Comparison of ENCODE assay signal across 8 cellular contexts in genomic region chr14:77375973-77376372, GRCh38. TPM values are rescaled to one million over a fixed set of nuclear protein-coding genes. Genes with fewer than 3 reads are reported as not detected.
DNase-seq lines count a peak whose midpoint lies in the region; ATAC-seq, FAIRE-seq and TF ChIP-seq lines count a peak whose summit lies in the region.

No MANE protein-coding gene starts in this region.

- no peaks in the 10 kb centered on the region for H3K27me3 ChIP-seq in GM12878 (replicated peaks in 1 of 2; ENCODE audit: control insufficient read depth in 2 of 2, insufficient read depth in 2 of 2, low read length in 1 of 2)

- H3K79me2 ChIP-seq in GM12878 (ENCODE audit: control insufficient read depth, insufficient read depth, low read length) = peaks cover 55% of the 10 kb centered on the region

- TF ChIP-seq RAD21 in GM12878 (IDR thresholded peaks at IDR 0.05; ENCODE audit: insufficient read depth, low read depth, low read length) = no peak

- in situ Hi-C loops in GM12878 (cut with MboI) = no loop called here

- TF ChIP-seq EP300 in GM12878 (IDR thresholded peaks at IDR 0.05; ENCODE audit: borderline replicate concordance in 1 of 2, control insufficient read depth in 1 of 2, low read depth in 2 of 2, low read length in 2 of 2) = no peak

- H3K27ac Mint-ChIP-seq in stimulated activated naive CD8-positive, alpha-beta T cell treated with anti-CD3 and anti-CD28 coated beads, Interleukin-15, Interleukin-2, amounts not matched to agents 100 ng/mL and 50 ng/mL, for 24 hours = peak overlapping the region; percentile 91

- BruUV-seq in GM12878 (replicated peaks; lab: Mats Ljungman, UMichigan) = no TSS peak

- no peak for TF ChIP-seq CTCF in GM12878 (IDR thresholded peaks at IDR 0.05 in 2 of 3, conservative IDR thresholded peaks at IDR 0.05 in 1 of 3; ENCODE audit: control insufficient read depth in 2 of 3, extremely low read depth in 1 of 3, insufficient read depth in 1 of 3, low read depth in 3 of 3, low read length in 3 of 3)

- DNase-seq in stimulated activated naive CD8-positive, alpha-beta T cell treated with anti-CD3 and anti-CD28 coated beads, Interleukin-15, Interleukin-2, amounts not matched to agents 100 U/mL and 50 U/mL, for 24 hours = no peak
- DNase-seq in GM12878 (ENCODE audit: low read depth, low spot score) = no peak
- DNase-seq in NCI-H1436 treated with DMSO at 0.1 percent for 48 hours (lab: John Stamatoyannopoulos, UW) = no peak
- no peak for DNase-seq in activated effector memory CD4-positive, alpha-beta T cell treated with anti-CD3 and anti-CD28 coated beads, Interleukin-2, amount 50 U/mL, for 16 hours

- peaks cover 21% of the 10 kb centered on the region for H3K36me3 Mint-ChIP-seq in stimulated activated naive CD8-positive, alpha-beta T cell treated with anti-CD3 and anti-CD28 coated beads, Interleukin-15, Interleukin-2, amounts not matched to agents 100 ng/mL and 50 ng/mL, for 24 hours (ENCODE audit: low read depth)

- no peaks in the 10 kb centered on the region for H3K9me3 Mint-ChIP-seq in stimulated activated naive CD8-positive, alpha-beta T cell treated with anti-CD3 and anti-CD28 coated beads, Interleukin-15, Interleukin-2, amounts not matched to agents 100 ng/mL and 50 ng/mL, for 24 hours

- H3K27ac ChIP-seq in GM12878 (ENCODE audit: control insufficient read depth, insufficient read depth) (peak overlapping the region; percentile 89), mesodermal cell (ENCODE audit: low read depth, low read length, severe bottlenecking) (no peak overlapping the region)

- POLR2A ChIA-PET in GM12878 (lab: Charles Lee) = interaction anchor here (1.0 kb wide), 1 partner anchor 11 kb away, joined by 3 read pairs; no protein-coding TSS in a partner anchor

- peak overlapping the region; percentile 83 for H3K4me3 ChIP-seq in GM12878
- peak overlapping the region; percentile 80 for H3K4me3 ChIP-seq in mesodermal cell (ENCODE audit: extremely low read depth, insufficient read depth, low read length, poor library complexity, severe bottlenecking)

- H3K9me3 ChIP-seq in GM12878 (replicated peaks; ENCODE audit: control insufficient read depth, insufficient read depth, low read length) (no peaks in the 10 kb centered on the region), mesodermal cell (ENCODE audit: control insufficient read depth, low read length) (no peaks in the 10 kb centered on the region)

- RAD21 ChIA-PET in GM12878 (lab: Charles Lee; ENCODE audit: unreplicated experiment) = interaction anchor here (1.0 to 1.8 kb wide), 5 partner anchors 11 to 83 kb away, joined by 3 to 12 read pairs (median 4); no protein-coding TSS in a partner anchor

- H3K4me2 ChIP-seq in GM12878 (ENCODE audit: control insufficient read depth, insufficient read depth) = peak overlapping the region; percentile 73

- intact Hi-C loops in GM12878 (cut with micrococcal nuclease; ENCODE audit: unreplicated experiment) = loop anchor here (2.0 kb wide), 1 partner anchor 83 kb away; the partner anchor contains the start of gene AHSA1

- FAIRE-seq in GM12878 (lab: Jason Lieb, UNC) = peak; percentile 13

- no peak for TF ChIP-seq POLR2A in GM12878 (IDR thresholded peaks at IDR 0.05; ENCODE audit: low read depth, low read length)

- ATAC-seq in stimulated activated naive CD8-positive, alpha-beta T cell treated with anti-CD3 and anti-CD28 coated beads, Interleukin-15, Interleukin-2, amounts not matched to agents 100 U/mL and 50 U/mL, for 24 hours = no peak
- ATAC-seq in GM12878 = no peak
- ATAC-seq in HG03196 (IDR thresholded peaks at IDR 0.05; ENCODE audit: unreplicated experiment) = no peak
- no peak for ATAC-seq in GM21381 (IDR thresholded peaks at IDR 0.05; ENCODE audit: unreplicated experiment)

- peak overlapping the region; percentile 93 for H3K4me3 Mint-ChIP-seq in stimulated activated naive CD8-positive, alpha-beta T cell treated with anti-CD3 and anti-CD28 coated beads, Interleukin-15, Interleukin-2, amounts not matched to agents 100 ng/mL and 50 ng/mL, for 24 hours

- H2AFZ ChIP-seq in GM12878 (ENCODE audit: control insufficient read depth, low read depth, low read length) = peak overlapping the region; percentile 99

- CTCF ChIA-PET in GM12878 (lab: Yijun Ruan, JAX) = interaction anchor here (0.6 to 2.1 kb wide), 4 partner anchors 18 to 60 kb away, joined by 3 to 9 read pairs (median 5); partner anchors contain the start of genes GSTZ1 and POMT2

- WGBS in GM12878 (ENCODE audit: insufficient coverage, insufficient replicate concordance, low lambda C conversion rate, missing lambda C conversion rate) = under 1% methylated on average over 7 of the region's 7 CpGs
- WGBS in mesodermal cell (ENCODE audit: insufficient coverage in 2 of 2), 2 experiments = 82% methylated on average over 6 of the region's 7 CpGs; no CpG with 5 or more reads in 1 of the 2 experiments

- no peaks in the 10 kb centered on the region for H4K20me1 ChIP-seq in GM12878 (ENCODE audit: control insufficient read depth, insufficient read depth)

- peaks cover 47% of the 10 kb centered on the region for H3K4me1 Mint-ChIP-seq in stimulated activated naive CD8-positive, alpha-beta T cell treated with anti-CD3 and anti-CD28 coated beads, Interleukin-15, Interleukin-2, amounts not matched to agents 100 ng/mL and 50 ng/mL, for 24 hours (ENCODE audit: low read depth)

- peaks cover 15% of the 10 kb centered on the region for H3K4me1 ChIP-seq in GM12878 (ENCODE audit: control insufficient read depth, insufficient read depth, low read length)
- peaks cover 8% of the 10 kb centered on the region for H3K4me1 ChIP-seq in mesodermal cell (ENCODE audit: control insufficient read depth, insufficient read depth, low read length, poor library complexity, severe bottlenecking)

- SMC1A ChIA-PET in GM12878 (lab: Charles Lee; ENCODE audit: uncharacterized antibody, unreplicated experiment) = interaction anchor here (0.7 to 1.4 kb wide), 4 partner anchors 17 to 181 kb away, joined by 3 to 6 read pairs (median 4); partner anchors contain the start of gene GSTZ1

- no peaks in the 10 kb centered on the region for H3K27me3 Mint-ChIP-seq in stimulated activated naive CD8-positive, alpha-beta T cell treated with anti-CD3 and anti-CD28 coated beads, Interleukin-15, Interleukin-2, amounts not matched to agents 100 ng/mL and 50 ng/mL, for 24 hours

- H3K9ac ChIP-seq in GM12878 (ENCODE audit: control insufficient read depth, insufficient read depth, low read length) = peak overlapping the region; percentile 95

- H3K36me3 ChIP-seq in GM12878 (ENCODE audit: control insufficient read depth in 2 of 2, insufficient read depth in 2 of 2, low read length in 1 of 2) (no peaks in the 10 kb centered on the region), mesodermal cell (ENCODE audit: control insufficient read depth, insufficient read depth, low read length) (no peaks in the 10 kb centered on the region)

RNA-seq across cellular contexts. Expression of gene TMED8, which starts 0.9 kb away (rescaled TPM):
- 37.1 and 39.6 TPM in 2 replicates for total RNA-seq in GM12878 (2013; cell fraction: nucleolus; rRNA removed)
- total RNA-seq in GM12878 (2014; rRNA removed) (29.7 and 36.2 TPM in 2 replicates), GM12878 (2014; rRNA removed; fragmentation: Illumina TruSeq; extraction: Trizol) (34.2 and 35.8 TPM in 2 replicates), GM12878 (2021) (31.9 and 32.9 TPM in 2 replicates)
- polyA plus RNA-seq in GM12878 (2011; ENCODE audit: low read depth) = 9.5 TPM
- polyA plus RNA-seq in GM12878 (2011; rRNA removed) (39.1 and 52.7 TPM in 2 replicates), GM12878 (2014; fragmentation: Illumina TruSeq; extraction: Trizol) (33.0 and 39.6 TPM in 2 replicates), GM12878 (2014; fragmentation: Nextera tagmentation; extraction: Ambion mirVana) (1 to 10 TPM; 7.3 to 7.4 TPM), GM12878 (2014; rRNA removed) (21.1 and 22.5 TPM in 2 replicates), GM12878 (2016; fragmentation: Nextera tagmentation; extraction: Ambion mirVana) (10 to 100 TPM; 17.8 to 18.9 TPM)
- polyA plus RNA-seq in GM12878 (2011; cell fraction: cytosol; rRNA removed) = 19.6 and 24.1 TPM in 2 replicates
- 20.5 and 22.3 TPM in 2 replicates for polyA plus RNA-seq in GM12878 (2011; cell fraction: nucleus; rRNA removed)
- polyA plus RNA-seq in GM12878 (2012) = 15.5 and 19.3 TPM in 2 replicates
- polyA minus RNA-seq in GM12878 (2011; rRNA and poly(A)+ RNA removed) = 38.9 and 47.5 TPM in 2 replicates
- polyA minus RNA-seq in GM12878 (2011; cell fraction: cytosol; rRNA and poly(A)+ RNA removed) = 13.6 and 15.0 TPM in 2 replicates
- 8.2 and 11.9 TPM in 2 replicates for polyA minus RNA-seq in GM12878 (2011; cell fraction: nucleus; rRNA and poly(A)+ RNA removed)
- polyA plus RNA-seq in mesodermal cell (2013, experiment 1 of 2) = 10.1 TPM
- polyA plus RNA-seq in mesodermal cell (2013, experiment 2 of 2) = 10.8 TPM

RNA-seq across cellular contexts. Expression of gene SAMD15, which starts 1.2 kb away (rescaled TPM):
- 0.37 and 0.81 TPM in 2 replicates for total RNA-seq in GM12878 (2013; cell fraction: nucleolus; rRNA removed)
- total RNA-seq in GM12878 (2014; rRNA removed) (0.27 and 0.96 TPM in 2 replicates), GM12878 (2014; rRNA removed; fragmentation: Illumina TruSeq; extraction: Trizol) (0.98 and 1.9 TPM in 2 replicates), GM12878 (2021) (0.74 and 1.1 TPM in 2 replicates)
- polyA plus RNA-seq in GM12878 (2011; ENCODE audit: low read depth) = 0.14 TPM
- polyA plus RNA-seq in GM12878 (2011; rRNA removed) (0.33 and 1.1 TPM in 2 replicates), GM12878 (2014; fragmentation: Illumina TruSeq; extraction: Trizol) (0.78 and 1.1 TPM in 2 replicates), GM12878 (2014; fragmentation: Nextera tagmentation; extraction: Ambion mirVana) (under 1 TPM; 0.63 to 0.93 TPM), GM12878 (2014; rRNA removed) (0.38 and 2.0 TPM in 2 replicates), GM12878 (2016; fragmentation: Nextera tagmentation; extraction: Ambion mirVana) (1 to 10 TPM; 1.2 to 1.5 TPM)
- 0.07 and 0.95 TPM in 2 replicates for polyA plus RNA-seq in GM12878 (2011; cell fraction: cytosol; rRNA removed)
- 0.31 and 1.1 TPM in 2 replicates for polyA plus RNA-seq in GM12878 (2011; cell fraction: nucleus; rRNA removed)
- 0.17 and 0.22 TPM in 2 replicates for polyA plus RNA-seq in GM12878 (2012)
- polyA minus RNA-seq in GM12878 (2011; rRNA and poly(A)+ RNA removed) = 0.15 and 0.31 TPM in 2 replicates
- polyA minus RNA-seq in GM12878 (2011; cell fraction: cytosol; rRNA and poly(A)+ RNA removed) = not detected in 2 replicates
- polyA minus RNA-seq in GM12878 (2011; cell fraction: nucleus; rRNA and poly(A)+ RNA removed) = 0.12 and 0.67 TPM in 2 replicates
- 0.77 TPM for polyA plus RNA-seq in mesodermal cell (2013, experiment 1 of 2)
- 1.1 TPM for polyA plus RNA-seq in mesodermal cell (2013, experiment 2 of 2)

RNA-seq across cellular contexts. Expression of gene NOXRED1, which starts 47.4 kb away (rescaled TPM):
- total RNA-seq in GM12878 (2013; cell fraction: nucleolus; rRNA removed) = 0.96 and 1.8 TPM in 2 replicates
- total RNA-seq in GM12878 (2014; rRNA removed) (0.11 and 0.17 TPM in 2 replicates), GM12878 (2014; rRNA removed; fragmentation: Illumina TruSeq; extraction: Trizol) (0.13 and 0.14 TPM in 2 replicates), GM12878 (2021) (0.21 and 0.45 TPM in 2 replicates)
- not detected for polyA plus RNA-seq in GM12878 (2011; ENCODE audit: low read depth)
- polyA plus RNA-seq in GM12878 (2011; rRNA removed) (0.62 and 0.98 TPM in 2 replicates), GM12878 (2014; fragmentation: Illumina TruSeq; extraction: Trizol) (0.21 and 0.22 TPM in 2 replicates), GM12878 (2014; fragmentation: Nextera tagmentation; extraction: Ambion mirVana) (under 1 TPM; 0.07 to 0.14 TPM), GM12878 (2014; rRNA removed) (0.10 TPM in 1 of 2 replicates, not detected in the other), GM12878 (2016; fragmentation: Nextera tagmentation; extraction: Ambion mirVana) (under 1 TPM; 0.06 to 0.13 TPM)
- polyA plus RNA-seq in GM12878 (2011; cell fraction: cytosol; rRNA removed) = 0.21 and 0.22 TPM in 2 replicates
- 0.92 and 1.4 TPM in 2 replicates for polyA plus RNA-seq in GM12878 (2011; cell fraction: nucleus; rRNA removed)
- 0.18 and 0.27 TPM in 2 replicates for polyA plus RNA-seq in GM12878 (2012)
- 0.57 and 1.2 TPM in 2 replicates for polyA minus RNA-seq in GM12878 (2011; rRNA and poly(A)+ RNA removed)
- polyA minus RNA-seq in GM12878 (2011; cell fraction: cytosol; rRNA and poly(A)+ RNA removed) = not detected in 2 replicates
- polyA minus RNA-seq in GM12878 (2011; cell fraction: nucleus; rRNA and poly(A)+ RNA removed) = 0.48 TPM in 2 replicates
- polyA plus RNA-seq in mesodermal cell (2013, experiment 1 of 2) = 0.18 TPM
- polyA plus RNA-seq in mesodermal cell (2013, experiment 2 of 2) = 0.46 TPM

RNA-seq across cellular contexts. Expression of gene GSTZ1, which starts 55.1 kb away (rescaled TPM):
- total RNA-seq in GM12878 (2013; cell fraction: nucleolus; rRNA removed) = 32.4 and 38.8 TPM in 2 replicates
- 33.4 and 38.7 TPM in 2 replicates for total RNA-seq in GM12878 (2014; rRNA removed)
- total RNA-seq in GM12878 (2014; rRNA removed; fragmentation: Illumina TruSeq; extraction: Trizol) = 33.3 and 33.7 TPM in 2 replicates
- 24.9 and 26.9 TPM in 2 replicates for total RNA-seq in GM12878 (2021)
- polyA plus RNA-seq in GM12878 (2011; ENCODE audit: low read depth) = 22.9 TPM
- polyA plus RNA-seq in GM12878 (2011; rRNA removed) = 8.6 and 21.4 TPM in 2 replicates
- 35.3 and 40.0 TPM in 2 replicates for polyA plus RNA-seq in GM12878 (2011; cell fraction: cytosol; rRNA removed)
- polyA plus RNA-seq in GM12878 (2011; cell fraction: nucleus; rRNA removed) = 39.0 and 40.2 TPM in 2 replicates
- 29.7 and 34.8 TPM in 2 replicates for polyA plus RNA-seq in GM12878 (2012)
- 25.5 and 34.7 TPM in 2 replicates for polyA plus RNA-seq in GM12878 (2014; fragmentation: Illumina TruSeq; extraction: Trizol)
- 10 to 100 TPM; 17.9 to 25.4 TPM for polyA plus RNA-seq in GM12878 (2014; fragmentation: Nextera tagmentation; extraction: Ambion mirVana)
- 28.3 and 30.5 TPM in 2 replicates for polyA plus RNA-seq in GM12878 (2014; rRNA removed)
- polyA plus RNA-seq in GM12878 (2016; fragmentation: Nextera tagmentation; extraction: Ambion mirVana) = 10 to 100 TPM; 27.4 to 33.5 TPM
- polyA minus RNA-seq in GM12878 (2011; rRNA and poly(A)+ RNA removed) = 14.8 and 17.5 TPM in 2 replicates
- polyA minus RNA-seq in GM12878 (2011; cell fraction: cytosol; rRNA and poly(A)+ RNA removed) = 4.9 and 9.1 TPM in 2 replicates
- 22.0 and 37.5 TPM in 2 replicates for polyA minus RNA-seq in GM12878 (2011; cell fraction: nucleus; rRNA and poly(A)+ RNA removed)
- polyA plus RNA-seq in mesodermal cell (2013, experiment 1 of 2) = 27.4 TPM
- 27.5 TPM for polyA plus RNA-seq in mesodermal cell (2013, experiment 2 of 2)

RNA-seq across cellular contexts. Expression of gene POMT2, which starts 55.3 kb away (rescaled TPM):
- 22.8 and 23.0 TPM in 2 replicates for total RNA-seq in GM12878 (2013; cell fraction: nucleolus; rRNA removed)
- total RNA-seq in GM12878 (2014; rRNA removed) (3.3 and 6.0 TPM in 2 replicates), GM12878 (2014; rRNA removed; fragmentation: Illumina TruSeq; extraction: Trizol) (4.9 and 5.3 TPM in 2 replicates), GM12878 (2021) (13.9 TPM in 2 replicates)
- polyA plus RNA-seq in GM12878 (2011; ENCODE audit: low read depth) = 3.8 TPM
- polyA plus RNA-seq in GM12878 (2011; rRNA removed) (8.8 and 11.2 TPM in 2 replicates), GM12878 (2014; fragmentation: Illumina TruSeq; extraction: Trizol) (5.3 and 10.6 TPM in 2 replicates), GM12878 (2014; fragmentation: Nextera tagmentation; extraction: Ambion mirVana) (under 1 TPM; 0.23 to 0.99 TPM), GM12878 (2014; rRNA removed) (7.0 and 9.7 TPM in 2 replicates), GM12878 (2016; fragmentation: Nextera tagmentation; extraction: Ambion mirVana) (1 to 10 TPM; 7.2 to 9.6 TPM)
- polyA plus RNA-seq in GM12878 (2011; cell fraction: cytosol; rRNA removed) = 7.8 and 9.5 TPM in 2 replicates
- polyA plus RNA-seq in GM12878 (2011; cell fraction: nucleus; rRNA removed) = 58.0 and 80.4 TPM in 2 replicates
- polyA plus RNA-seq in GM12878 (2012) = 3.5 and 5.2 TPM in 2 replicates
- polyA minus RNA-seq in GM12878 (2011; rRNA and poly(A)+ RNA removed) = 8.3 and 12.1 TPM in 2 replicates
- polyA minus RNA-seq in GM12878 (2011; cell fraction: cytosol; rRNA and poly(A)+ RNA removed) = 4.5 and 6.9 TPM in 2 replicates
- polyA minus RNA-seq in GM12878 (2011; cell fraction: nucleus; rRNA and poly(A)+ RNA removed) = 12.1 and 22.4 TPM in 2 replicates
- 31.0 TPM for polyA plus RNA-seq in mesodermal cell (2013, experiment 1 of 2)
- polyA plus RNA-seq in mesodermal cell (2013, experiment 2 of 2) = 27.6 TPM
